ENCODE assay signal across 13 cellular contexts in the genomic region with DNA sequence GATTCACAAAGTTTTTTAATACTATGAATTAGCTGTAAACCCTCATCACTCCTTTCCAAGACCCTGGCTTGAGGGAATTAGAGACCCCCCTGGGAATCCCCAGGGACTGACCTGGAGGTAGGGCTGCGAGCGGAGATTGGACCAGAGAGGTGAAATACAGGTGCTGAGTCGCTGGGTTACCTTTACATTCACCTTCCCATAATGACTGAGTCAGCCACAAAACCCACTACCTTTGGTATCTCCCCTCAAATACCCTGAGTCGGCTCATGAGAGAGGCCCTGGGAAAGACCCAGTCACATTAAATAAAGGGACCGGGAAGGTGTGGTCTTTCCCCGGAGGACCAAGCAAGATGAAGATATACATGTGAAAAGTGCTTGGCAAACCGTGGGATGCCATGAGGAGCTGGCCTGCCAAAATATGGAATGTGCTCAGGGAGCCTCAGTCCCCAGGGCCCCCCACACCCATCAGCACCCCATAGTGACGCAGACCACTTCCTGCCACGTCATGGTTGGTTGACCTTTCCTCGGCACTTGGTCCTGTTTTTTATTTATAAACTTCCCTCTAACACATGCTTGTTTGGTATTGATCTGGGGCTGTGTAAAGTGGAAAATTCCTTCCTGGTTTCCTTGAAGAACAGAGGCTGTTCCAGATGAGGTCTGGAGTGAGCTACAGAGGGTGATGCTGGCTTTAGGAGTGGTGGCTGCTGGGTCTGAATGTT. TPM values are rescaled to one million over a fixed set of nuclear protein-coding genes. Genes with fewer than 3 reads are reported as not detected.
DNase-seq lines count a peak whose midpoint lies in the region; ATAC-seq and TF ChIP-seq lines count a peak whose summit lies in the region.
"Had no signal": no experiment of that assay in that cellular context is flagged by ENCODE, and none has a peak within 500 bp of the region (broad histone marks: within the 10 kb centered on the region; RNA-seq: fewer than 3 reads in every experiment).

No MANE protein-coding gene starts in this region.

- in situ Hi-C loops in SK-MEL-5 (cut with HindIII; ENCODE audit: low pct_unique_long_range_greater_than_20kb, low sequenced_read_pairs), result no loop called here

- CTCF ChIA-PET in GM10248 (lab: Yijun Ruan, JAX), result interaction anchor here (1.3 to 10.6 kb wide), 8 partner anchors 14 to 354 kb away, joined by 3 to 133 read pairs (median 43); partner anchors contain the start of gene IL1R1

- peaks cover 75% of the 10 kb centered on the region for H3K4me1 Mint-ChIP-seq in activated T-cell treated with anti-CD3 and anti-CD28 coated beads, Interleukin-2, amount 50 U/mL, for 24 hours (ENCODE audit: low read depth)
- peaks cover 60% of the 10 kb centered on the region for H3K4me1 Mint-ChIP-seq in stimulated activated effector memory CD8-positive, alpha-beta T cell treated with anti-CD3 and anti-CD28 coated beads, Interleukin-12 subunit alpha, Interleukin-12 subunit beta, amount 100 ng/mL, for 72 hours

- H3K9me3 Mint-ChIP-seq in activated T-cell treated with anti-CD3 and anti-CD28 coated beads, Interleukin-2, amount 50 U/mL, for 24 hours, result peaks cover 6% of the 10 kb centered on the region
- H3K9me3 Mint-ChIP-seq in stimulated activated effector memory CD8-positive, alpha-beta T cell treated with anti-CD3 and anti-CD28 coated beads, Interleukin-12 subunit alpha, Interleukin-12 subunit beta, amount 100 ng/mL, for 72 hours, result no peaks in the 10 kb centered on the region
- H3K9me3 Mint-ChIP-seq: IgD-negative memory B cell had no signal

- H3K27ac Mint-ChIP-seq in activated T-cell treated with anti-CD3 and anti-CD28 coated beads, Interleukin-2, amount 50 U/mL, for 24 hours, result peak overlapping the region; percentile 89
- H3K27ac Mint-ChIP-seq in stimulated activated effector memory CD8-positive, alpha-beta T cell treated with anti-CD3 and anti-CD28 coated beads, Interleukin-12 subunit alpha, Interleukin-12 subunit beta, amount 100 ng/mL, for 72 hours, result peak overlapping the region; percentile 54

- H3K27me3 Mint-ChIP-seq in activated T-cell treated with anti-CD3 and anti-CD28 coated beads, Interleukin-2, amount 50 U/mL, for 24 hours, result no peaks in the 10 kb centered on the region

- POLR2A ChIA-PET in GM10248 (lab: Yijun Ruan, JAX), result no interaction called here

- DNase-seq in activated T-cell treated with anti-CD3 and anti-CD28 coated beads, Interleukin-2, amount 50 U/mL, for 24 hours, result peak; percentile 62
- DNase-seq in activated T-cell treated with anti-CD3 and anti-CD28 coated beads for 4 hours (no peak), SK-MEL-5 (ENCODE audit: low read depth, low spot score) (peak; percentile 10), fibroblast of gingiva (ENCODE audit: low read depth) (peak; percentile 83), GM10248 (ENCODE audit: extremely low spot score) (no peak)
- DNase-seq in stimulated activated effector memory CD8-positive, alpha-beta T cell treated with anti-CD3 and anti-CD28 coated beads, Interleukin-12 subunit alpha, Interleukin-12 subunit beta, amount 100 ng/mL, for 72 hours (ENCODE audit: low spot score in 2 of 2), result peak in 1 of 2 donors; percentile 55
- DNase-seq: AML-193, NCI-H2081, SHP77 treated with DMSO at 0.1 percent for 48 hours had no signal

- peaks cover 4% of the 10 kb centered on the region for H3K36me3 Mint-ChIP-seq in activated T-cell treated with anti-CD3 and anti-CD28 coated beads, Interleukin-2, amount 50 U/mL, for 24 hours (ENCODE audit: low read depth)
- peaks cover 16% of the 10 kb centered on the region for H3K36me3 Mint-ChIP-seq in stimulated activated effector memory CD8-positive, alpha-beta T cell treated with anti-CD3 and anti-CD28 coated beads, Interleukin-12 subunit alpha, Interleukin-12 subunit beta, amount 100 ng/mL, for 72 hours
- H3K36me3 Mint-ChIP-seq: IgD-negative memory B cell had no signal

- no peak for TF ChIP-seq CTCF in GM10248 (IDR thresholded peaks at IDR 0.05; ENCODE audit: control extremely low read depth, extremely low read depth, low read depth, missing control alignments)

- ATAC-seq in stimulated activated effector memory CD8-positive, alpha-beta T cell treated with anti-CD3 and anti-CD28 coated beads, Interleukin-12 subunit alpha, Interleukin-12 subunit beta, amount 100 ng/mL, for 72 hours, result peak; percentile 25
- ATAC-seq in HG03565 (IDR thresholded peaks at IDR 0.05; ENCODE audit: unreplicated experiment) (no peak), HG02885 (IDR thresholded peaks at IDR 0.05; ENCODE audit: poor library complexity, unreplicated experiment) (no peak)

- peak overlapping the region; percentile 6 for H3K4me3 Mint-ChIP-seq in activated T-cell treated with anti-CD3 and anti-CD28 coated beads, Interleukin-2, amount 50 U/mL, for 24 hours
- peak overlapping the region; percentile 40 for H3K4me3 Mint-ChIP-seq in stimulated activated effector memory CD8-positive, alpha-beta T cell treated with anti-CD3 and anti-CD28 coated beads, Interleukin-12 subunit alpha, Interleukin-12 subunit beta, amount 100 ng/mL, for 72 hours

RNA-seq across cellular contexts. Expression of gene IL1RL2, which starts 51.4 kb away (rescaled TPM):
- total RNA-seq in SK-MEL-5 (2014; rRNA removed; shearing (Covaris generic)), result not detected in 2 replicates
- not detected in 2 replicates for polyA plus RNA-seq in SK-MEL-5 (2015; cell fraction: cytosol; rRNA removed)
- not detected in 2 replicates for polyA plus RNA-seq in SK-MEL-5 (2015; cell fraction: nucleus; rRNA removed)
- polyA plus RNA-seq: IgD-negative memory B cell, neural cell had no signal

Comparison
In these comparisons a context has a peak if more than half of its experiments do, and no peak if none do; other contexts are left out.
1. DNase-seq: peak in activated T-cell treated with anti-CD3 and anti-CD28 coated beads, Interleukin-2, amount 50 U/mL, for 24 hours (single experiment), SK-MEL-5 (single experiment) and fibroblast of gingiva (single experiment); none in activated T-cell treated with anti-CD3 and anti-CD28 coated beads for 4 hours (single experiment) and GM10248 (single experiment).